Comparison of ENCODE assay signal across 24 cellular contexts in genomic region chr15:38263996-38264395, GRCh38. TPM values are rescaled to one million over a fixed set of nuclear protein-coding genes. Genes with fewer than 3 reads are reported as not detected.
DNase-seq lines count a peak whose midpoint lies in the region; ATAC-seq, FAIRE-seq and TF ChIP-seq lines count a peak whose summit lies in the region.
"Had no signal": no experiment of that assay in that cellular context is flagged by ENCODE, and none has a peak within 500 bp of the region (broad histone marks: within the 10 kb centered on the region; RNA-seq: fewer than 3 reads in every experiment).

No MANE protein-coding gene starts in this region.

- H3K4me3 ChIP-seq in astrocyte (ENCODE audit: insufficient read depth, low read depth, low read length): no peak overlapping the region
- H3K4me3 ChIP-seq in fibroblast of the aortic adventitia (ENCODE audit: low read depth, low read length): no peak overlapping the region
- no peak overlapping the region for H3K4me3 ChIP-seq in skeletal muscle satellite cell (ENCODE audit: low read length)
- no peak overlapping the region for H3K4me3 ChIP-seq in H7 (ENCODE audit: insufficient read depth, low read depth, low read length)
- H3K4me3 ChIP-seq: BLaER1, gastrocnemius medialis, right atrium auricular region had no signal

- H3K4me2 ChIP-seq in astrocyte (ENCODE audit: low read length): no peak overlapping the region
- peak overlapping the region; percentile 22 for H3K4me2 ChIP-seq in skeletal muscle satellite cell (ENCODE audit: low read length)
- H3K4me2 ChIP-seq: BLaER1 had no signal

- no peak overlapping the region for H2AFZ ChIP-seq in astrocyte (ENCODE audit: low read depth, low read length)

- H3K36me3 ChIP-seq in astrocyte (ENCODE audit: insufficient read depth, low read length): peaks cover 3% of the 10 kb centered on the region
- no peaks in the 10 kb centered on the region for H3K36me3 ChIP-seq in skeletal muscle satellite cell (ENCODE audit: insufficient read depth, low read length)
- H3K36me3 ChIP-seq in H7 (replicated peaks; ENCODE audit: control insufficient read depth, insufficient read depth, low read length): no peaks in the 10 kb centered on the region
- H3K36me3 ChIP-seq: gastrocnemius medialis, right atrium auricular region had no signal

- H3K4me1 ChIP-seq in astrocyte (ENCODE audit: insufficient read depth, low read length) (peaks cover 18% of the 10 kb centered on the region), skeletal muscle satellite cell (ENCODE audit: control insufficient read depth, insufficient read depth, low read length) (peaks cover 51% of the 10 kb centered on the region)
- H3K4me1 ChIP-seq: BLaER1, Caco-2 had no signal

- peaks cover 1% of the 10 kb centered on the region for H3K36me3 Mint-ChIP-seq in astrocyte (ENCODE audit: low read depth, unreplicated experiment)
- H3K36me3 Mint-ChIP-seq: type B pancreatic cell had no signal

- H3K9me3 ChIP-seq in astrocyte (ENCODE audit: insufficient read depth, low read depth, low read length) (no peaks in the 10 kb centered on the region), skeletal muscle satellite cell (replicated peaks; ENCODE audit: low read length) (no peaks in the 10 kb centered on the region)
- H3K9me3 ChIP-seq: Caco-2, gastrocnemius medialis, right atrium auricular region had no signal

- H3K27me3 Mint-ChIP-seq in astrocyte (ENCODE audit: low read depth, unreplicated experiment): no peaks in the 10 kb centered on the region
- H3K27me3 Mint-ChIP-seq: type B pancreatic cell had no signal

- H3K4me3 Mint-ChIP-seq in astrocyte (ENCODE audit: unreplicated experiment): no peak overlapping the region
- H3K4me3 Mint-ChIP-seq: activated CD4-positive, alpha-beta memory T cell treated with anti-CD3 and anti-CD28 coated beads, Interleukin-2, amount 10 ng/mL, durations not matched to agents 7 days and 5 days; type B pancreatic cell had no signal

- TF ChIP-seq POLR2A in H54 (IDR thresholded peaks at IDR 0.05; ENCODE audit: low read depth, low read length): no peak

- no peaks in the 10 kb centered on the region for H3K9me3 Mint-ChIP-seq in astrocyte (ENCODE audit: unreplicated experiment)
- H3K9me3 Mint-ChIP-seq: activated CD4-positive, alpha-beta memory T cell treated with anti-CD3 and anti-CD28 coated beads, Interleukin-2, amount 10 ng/mL, durations not matched to agents 7 days and 5 days; type B pancreatic cell had no signal

- peaks cover 100% of the 10 kb centered on the region for H3K79me2 ChIP-seq in astrocyte (ENCODE audit: insufficient read depth, low read length)

- peaks cover 90% of the 10 kb centered on the region for H4K20me1 ChIP-seq in astrocyte (ENCODE audit: insufficient read depth, low read length)

- H3K9ac ChIP-seq in astrocyte (ENCODE audit: low read length) (no peak overlapping the region), skeletal muscle satellite cell (ENCODE audit: low read depth, low read length) (no peak overlapping the region)
- H3K9ac ChIP-seq: BLaER1 had no signal

- H3K27me3 ChIP-seq in astrocyte (ENCODE audit: insufficient read depth, low read length) (no peaks in the 10 kb centered on the region), skeletal muscle satellite cell (ENCODE audit: control insufficient read depth, insufficient read depth, low read length) (no peaks in the 10 kb centered on the region), H7 (ENCODE audit: control insufficient read depth, insufficient read depth, low read length) (no peaks in the 10 kb centered on the region)
- H3K27me3 ChIP-seq: BLaER1, gastrocnemius medialis, right atrium auricular region had no signal

- ATAC-seq in HG03354 (IDR thresholded peaks at IDR 0.05; ENCODE audit: poor library complexity, severe bottlenecking, unreplicated experiment): no peak
- ATAC-seq: gastrocnemius medialis had no signal

- no peak overlapping the region for H3K27ac ChIP-seq in astrocyte (ENCODE audit: low read depth, low read length)
- H3K27ac ChIP-seq: BLaER1, gastrocnemius medialis, right atrium auricular region, RWPE1 had no signal

- FAIRE-seq in H54 (lab: Jason Lieb, UNC) (peak; percentile 50), astrocyte (lab: Jason Lieb, UNC) (peak; percentile 37)

- H3K27ac Mint-ChIP-seq in astrocyte (ENCODE audit: unreplicated experiment): no peak overlapping the region
- H3K27ac Mint-ChIP-seq: activated CD4-positive, alpha-beta memory T cell treated with anti-CD3 and anti-CD28 coated beads, Interleukin-2, amount 10 ng/mL, durations not matched to agents 7 days and 5 days; type B pancreatic cell had no signal

- H3K4me1 Mint-ChIP-seq in astrocyte (ENCODE audit: low read depth, unreplicated experiment): peaks cover 25% of the 10 kb centered on the region
- H3K4me1 Mint-ChIP-seq: activated CD4-positive, alpha-beta memory T cell treated with anti-CD3 and anti-CD28 coated beads, Interleukin-2, amount 10 ng/mL, durations not matched to agents 7 days and 5 days had no signal

- TF ChIP-seq CTCF in astrocyte (IDR thresholded peaks at IDR 0.05; ENCODE audit: insufficient read depth, low read depth, low read length) (no peak), fibroblast of the aortic adventitia (IDR thresholded peaks at IDR 0.05; ENCODE audit: insufficient read depth, low read length) (no peak)

- DNase-seq in H54 (ENCODE audit: insufficient read length, low spot score) (no peak), astrocyte (ENCODE audit: low read depth) (peak; percentile 75), fibroblast of the aortic adventitia (ENCODE audit: low read depth) (peak; percentile 54), NCI-H146 treated with DMSO at 0.1 percent for 48 hours (lab: John Stamatoyannopoulos, UW; ENCODE audit: unreplicated experiment) (no peak), islet precursor cell (no peak), H7 (no peak)
- DNase-seq: activated CD4-positive, alpha-beta memory T cell treated with anti-CD3 and anti-CD28 coated beads, Interleukin-2, amount 10 ng/mL, durations not matched to agents 7 days and 5 days; activated CD4-positive, CD25-positive, alpha-beta regulatory T cell; activated effector memory CD4-positive, alpha-beta T cell treated with Interleukin-2 at 50 U/mL for 16 hours; Caco-2; caudate nucleus; dermis blood vessel endothelial cell; DMS79 treated with DMSO at 0.1 percent for 48 hours; gastrocnemius medialis; NCI-H1417 treated with DMSO at 0.1 percent for 48 hours; NCI-H524 treated with DMSO at 0.1 percent for 48 hours; nucleus accumbens; T-helper 9 cell had no signal

RNA-seq across cellular contexts. Expression of gene SPRED1, which starts 11.4 kb away (rescaled TPM):
- total RNA-seq in astrocyte: 29.5 and 31.7 TPM in 2 replicates
- total RNA-seq in fibroblast of the aortic adventitia (ENCODE audit: low replicate concordance): 36.2 and 55.1 TPM in 2 replicates
- total RNA-seq in skeletal muscle satellite cell (2012; rRNA removed): 42.8 and 59.1 TPM in 2 replicates
- 27.5 and 33.0 TPM in 2 replicates for total RNA-seq in H7 (2014; rRNA removed; shearing (Covaris generic))

Comparison
In these comparisons a context has a peak if more than half of its experiments do, and no peak if none do; other contexts are left out.
1. DNase-seq: peak in astrocyte (single experiment) and fibroblast of the aortic adventitia (single experiment); none in H54 (single experiment), NCI-H146 treated with DMSO at 0.1 percent for 48 hours (single experiment), islet precursor cell (single experiment) and H7 (single experiment).